9 cellular contexts compared by ENCODE assay signal in genomic region chr9:121698627-121699270, GRCh38. TPM values are rescaled to one million over a fixed set of nuclear protein-coding genes. Genes with fewer than 3 reads are reported as not detected.
DNase-seq lines count a peak whose midpoint lies in the region; ATAC-seq, FAIRE-seq and TF ChIP-seq lines count a peak whose summit lies in the region.
"Had no signal": no experiment of that assay in that cellular context is flagged by ENCODE, and none has a peak within 500 bp of the region (broad histone marks: within the 10 kb centered on the region; RNA-seq: fewer than 3 reads in every experiment).

No MANE protein-coding gene starts in this region.

- H3K4me1 ChIP-seq in ACC112 (ENCODE audit: control insufficient read depth, insufficient read depth, low read length, unreplicated experiment) (no peaks in the 10 kb centered on the region), OCI-LY1 (ENCODE audit: insufficient read depth, low read length, severe bottlenecking) (peaks cover 37% of the 10 kb centered on the region)

- FAIRE-seq in RCC 7860 (lab: Jason Lieb, UNC): no peak
- FAIRE-seq: GM18507 had no signal

- no peak for TF ChIP-seq POLR2A in erythroblast (IDR thresholded peaks at IDR 0.05; ENCODE audit: low read length)

- no peak for DNase-seq in epithelial cell of esophagus (ENCODE audit: low read depth)
- no peak for DNase-seq in omental fat pad (ENCODE audit: low spot score)
- no peak for DNase-seq in erythroblast (lab: John Stamatoyannopoulos, UW)
- DNase-seq in RCC 7860 (ENCODE audit: low spot score): no peak
- DNase-seq in DMS153 treated with DMSO at 0.1 percent for 48 hours (lab: John Stamatoyannopoulos, UW; ENCODE audit: unreplicated experiment): no peak

- peak overlapping the region; percentile 80 for H3K4me3 ChIP-seq in ACC112 (ENCODE audit: low read depth, low read length)
- H3K4me3 ChIP-seq in OCI-LY1 (ENCODE audit: low read depth, low read length, poor library complexity, severe bottlenecking): peak overlapping the region; percentile 67
- H3K4me3 ChIP-seq in epithelial cell of esophagus (ENCODE audit: low read length): peak overlapping the region; percentile 66

- peak overlapping the region; percentile 51; the same call in 1 of the 2 replicates for H3K9ac ChIP-seq in OCI-LY1 (ENCODE audit: low read length)

- H3K27me3 ChIP-seq in ACC112 (ENCODE audit: insufficient read depth, low read length) (no peaks in the 10 kb centered on the region), OCI-LY1 (ENCODE audit: insufficient read depth, low read length) (no peaks in the 10 kb centered on the region)

- H3K36me3 ChIP-seq in ACC112 (ENCODE audit: insufficient read depth, low read length) (no peaks in the 10 kb centered on the region), OCI-LY1 (ENCODE audit: insufficient read depth, low read length) (no peaks in the 10 kb centered on the region)

- H3K9me3 ChIP-seq in OCI-LY1 (ENCODE audit: low read length): no peaks in the 10 kb centered on the region

- H4K20me1 ChIP-seq in OCI-LY1 (ENCODE audit: insufficient read depth, low read length): no peaks in the 10 kb centered on the region

- H2AFZ ChIP-seq in ACC112 (ENCODE audit: low read length, unreplicated experiment) (peak overlapping the region; percentile 90), OCI-LY1 (ENCODE audit: low read length) (no peak overlapping the region)

- TF ChIP-seq CTCF in OCI-LY1 (IDR thresholded peaks at IDR 0.05; ENCODE audit: low read length) (no peak), epithelial cell of esophagus (IDR thresholded peaks at IDR 0.05; ENCODE audit: insufficient read depth, low read depth, low read length, missing control alignments) (no peak), omental fat pad (IDR thresholded peaks at IDR 0.05) (no peak)

- H3K79me2 ChIP-seq in ACC112 (ENCODE audit: control insufficient read depth, insufficient read depth, low read length, unreplicated experiment) (no peaks in the 10 kb centered on the region), OCI-LY1 (ENCODE audit: insufficient read depth, low read length) (no peaks in the 10 kb centered on the region)

- H3K27ac ChIP-seq in ACC112 (ENCODE audit: low read depth, low read length): no peak overlapping the region
- H3K27ac ChIP-seq in OCI-LY1 (ENCODE audit: low read depth, low read length, poor library complexity, severe bottlenecking): no peak overlapping the region

- H3K9me2 ChIP-seq in OCI-LY1 (ENCODE audit: low read depth, low read length): no peaks in the 10 kb centered on the region

- ATAC-seq in GM19372 (IDR thresholded peaks at IDR 0.05; ENCODE audit: low read depth, unreplicated experiment): peak; percentile 28
- ATAC-seq in omental fat pad (ENCODE audit: low FRiP score): peak; percentile 45

- no peaks in the 10 kb centered on the region for H3F3A ChIP-seq in OCI-LY1 (ENCODE audit: insufficient read depth, low read length)

- H3K4me2 ChIP-seq in OCI-LY1 (ENCODE audit: low read length): peak overlapping the region; percentile 78

RNA-seq across cellular contexts. Expression of gene DAB2IP, which starts 47.3 kb away (rescaled TPM):
- 10 to 100 TPM; 19.2 to 45.4 (median 34.8) TPM for total RNA-seq in omental fat pad
